ENCODE assay signal across 1 cellular context in the genomic region with DNA sequence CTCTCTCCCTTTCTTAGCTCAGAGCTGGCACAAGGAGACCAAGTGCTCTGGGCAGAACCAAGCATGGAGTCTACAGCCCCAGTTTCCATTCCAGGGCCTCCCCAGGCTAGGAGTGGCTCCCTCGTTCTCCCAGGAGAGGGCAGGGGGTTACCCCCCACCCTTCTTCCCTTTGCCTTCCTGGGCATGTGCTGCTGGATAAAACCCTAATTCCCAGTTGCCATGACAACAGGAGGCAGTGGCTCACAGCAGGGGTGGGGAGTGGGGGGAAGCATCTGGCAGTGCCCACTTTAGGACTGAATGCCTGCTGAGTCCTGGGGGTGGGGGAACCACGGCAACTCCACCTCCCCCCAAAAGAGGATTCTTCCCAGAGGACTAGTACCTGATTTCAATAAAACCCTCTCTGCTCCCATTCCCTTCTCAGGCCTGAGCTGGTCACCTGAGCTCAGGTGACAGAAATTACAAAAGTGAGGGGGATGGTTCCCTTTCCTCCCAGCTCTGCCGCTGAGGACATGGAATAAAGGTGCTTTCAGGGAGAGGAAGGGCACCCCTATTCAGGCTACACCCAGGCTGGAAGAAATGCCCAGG.
TF ChIP-seq lines count a peak whose summit lies in the region.

No MANE protein-coding gene starts in this region.

TF ChIP-seq in HCT116, 20 proteins besides CTCF, POLR2A, EP300 and RAD21 (continued from another document):
- no peak for TF ChIP-seq ZFX (IDR thresholded peaks at IDR 0.05)
- TF ChIP-seq YY1 (IDR thresholded peaks at IDR 0.05; ENCODE audit: extremely low read depth, insufficient replicate concordance, low read depth, low read length) = no peak
- TF ChIP-seq SIN3A (IDR thresholded peaks at IDR 0.05; ENCODE audit: low read depth) = no peak
- no peak for TF ChIP-seq ELF1 (IDR thresholded peaks at IDR 0.05; ENCODE audit: borderline replicate concordance, low read depth)
- TF ChIP-seq POLR2AphosphoS5 (IDR thresholded peaks at IDR 0.05; ENCODE audit: low read depth, low read length) = no peak
- TF ChIP-seq, protein P1, sequence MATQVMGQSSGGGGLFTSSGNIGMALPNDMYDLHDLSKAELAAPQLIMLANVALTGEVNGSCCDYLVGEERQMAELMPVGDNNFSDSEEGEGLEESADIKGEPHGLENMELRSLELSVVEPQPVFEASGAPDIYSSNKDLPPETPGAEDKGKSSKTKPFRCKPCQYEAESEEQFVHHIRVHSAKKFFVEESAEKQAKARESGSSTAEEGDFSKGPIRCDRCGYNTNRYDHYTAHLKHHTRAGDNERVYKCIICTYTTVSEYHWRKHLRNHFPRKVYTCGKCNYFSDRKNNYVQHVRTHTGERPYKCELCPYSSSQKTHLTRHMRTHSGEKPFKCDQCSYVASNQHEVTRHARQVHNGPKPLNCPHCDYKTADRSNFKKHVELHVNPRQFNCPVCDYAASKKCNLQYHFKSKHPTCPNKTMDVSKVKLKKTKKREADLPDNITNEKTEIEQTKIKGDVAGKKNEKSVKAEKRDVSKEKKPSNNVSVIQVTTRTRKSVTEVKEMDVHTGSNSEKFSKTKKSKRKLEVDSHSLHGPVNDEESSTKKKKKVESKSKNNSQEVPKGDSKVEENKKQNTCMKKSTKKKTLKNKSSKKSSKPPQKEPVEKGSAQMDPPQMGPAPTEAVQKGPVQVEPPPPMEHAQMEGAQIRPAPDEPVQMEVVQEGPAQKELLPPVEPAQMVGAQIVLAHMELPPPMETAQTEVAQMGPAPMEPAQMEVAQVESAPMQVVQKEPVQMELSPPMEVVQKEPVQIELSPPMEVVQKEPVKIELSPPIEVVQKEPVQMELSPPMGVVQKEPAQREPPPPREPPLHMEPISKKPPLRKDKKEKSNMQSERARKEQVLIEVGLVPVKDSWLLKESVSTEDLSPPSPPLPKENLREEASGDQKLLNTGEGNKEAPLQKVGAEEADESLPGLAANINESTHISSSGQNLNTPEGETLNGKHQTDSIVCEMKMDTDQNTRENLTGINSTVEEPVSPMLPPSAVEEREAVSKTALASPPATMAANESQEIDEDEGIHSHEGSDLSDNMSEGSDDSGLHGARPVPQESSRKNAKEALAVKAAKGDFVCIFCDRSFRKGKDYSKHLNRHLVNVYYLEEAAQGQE (IDR thresholded peaks at IDR 0.05; ENCODE audit: low read depth) = no peak
- no peak for TF ChIP-seq CEBPB (IDR thresholded peaks at IDR 0.05; ENCODE audit: low read depth)
- no peak for TF ChIP-seq EZH2 (IDR thresholded peaks at IDR 0.05)
- no peak for TF ChIP-seq CBX3 (IDR thresholded peaks at IDR 0.05; ENCODE audit: low read depth)
- no peak for TF ChIP-seq EZH2phosphoT487 (IDR thresholded peaks at IDR 0.05; ENCODE audit: borderline replicate concordance)
- no peak for TF ChIP-seq SP1 (IDR thresholded peaks at IDR 0.05; ENCODE audit: low read depth)
- no peak for TF ChIP-seq ATF3 (IDR thresholded peaks at IDR 0.05)
